ENCODE assay signal across 10 cellular contexts in the genomic region with DNA sequence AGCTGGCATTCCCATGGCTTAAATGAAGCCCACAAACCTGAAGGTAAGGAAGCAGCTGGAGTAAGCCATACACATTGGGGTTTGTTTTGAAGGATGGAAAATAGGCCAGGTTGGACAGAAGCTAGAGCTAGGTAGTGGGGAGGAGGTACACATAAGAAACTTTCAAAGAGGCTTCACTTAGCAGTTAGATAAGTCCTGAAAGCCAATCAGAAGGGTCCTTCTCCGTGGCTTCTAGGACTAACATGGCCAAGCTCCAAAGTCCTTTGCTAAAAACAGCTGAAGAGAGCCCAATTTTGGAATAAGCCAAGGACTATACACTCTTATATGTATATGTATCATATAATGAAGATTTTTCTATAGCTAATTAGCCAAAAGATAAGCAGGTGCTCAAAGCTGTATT. TPM values are rescaled to one million over a fixed set of nuclear protein-coding genes. Genes with fewer than 3 reads are reported as not detected.
DNase-seq lines count a peak whose midpoint lies in the region; ATAC-seq and TF ChIP-seq lines count a peak whose summit lies in the region.
"Had no signal": no experiment of that assay in that cellular context is flagged by ENCODE, and none has a peak within 500 bp of the region (broad histone marks: within the 10 kb centered on the region; RNA-seq: fewer than 3 reads in every experiment).

No MANE protein-coding gene starts in this region.

- no peak for ATAC-seq in GM23338
- no peak for ATAC-seq in WTC11
- ATAC-seq in memory B cell (ENCODE audit: low read depth): no peak
- ATAC-seq in GM21360 (IDR thresholded peaks at IDR 0.05; ENCODE audit: unreplicated experiment): no peak
- ATAC-seq: naive thymus-derived CD8-positive, alpha-beta T cell had no signal

- no peak for DNase-seq in CD4-positive, alpha-beta memory T cell
- DNase-seq in GM23338 (ENCODE audit: low spot score): no peak
- DNase-seq in WTC11 (ENCODE audit: low spot score): no peak
- no peak for DNase-seq in memory B cell (ENCODE audit: low spot score in 2 of 2)
- DNase-seq in NCI-H524 (lab: John Stamatoyannopoulos, UW): no peak
- DNase-seq in DMS 273 treated with DMSO at 0.1 percent for 48 hours (lab: John Stamatoyannopoulos, UW): no peak
- no peak for DNase-seq in SJCRH30
- DNase-seq: dorsolateral prefrontal cortex; naive thymus-derived CD8-positive, alpha-beta T cell had no signal

- H3K27me3 ChIP-seq in CD4-positive, alpha-beta memory T cell (ENCODE audit: insufficient read depth, low read length): no peaks in the 10 kb centered on the region
- no peaks in the 10 kb centered on the region for H3K27me3 ChIP-seq in GM23338 (ENCODE audit: insufficient read depth)
- H3K27me3 ChIP-seq in SJCRH30: no peaks in the 10 kb centered on the region
- H3K27me3 ChIP-seq: dorsolateral prefrontal cortex had no signal

- H3F3A ChIP-seq in GM23338 (replicated peaks; ENCODE audit: low read depth): 0 out of 2 replicates have a peak, but pooled peaks cover 9% of the 10 kb centered on the region

- peaks cover 33% of the 10 kb centered on the region for H3K4me1 ChIP-seq in CD4-positive, alpha-beta memory T cell (ENCODE audit: insufficient read depth, low read length)
- H3K4me1 ChIP-seq in GM23338 (ENCODE audit: insufficient read depth) (peaks cover 7% of the 10 kb centered on the region), SJCRH30 (peaks cover 5% of the 10 kb centered on the region; the same call in 1 of the 2 replicates)

- H3K4me2 ChIP-seq in GM23338: peak overlapping the region; percentile 96

- no peak for TF ChIP-seq CTCF in GM23338 (conservative IDR thresholded peaks at IDR 0.05; ENCODE audit: low read depth in 2 of 2)
- no peak for TF ChIP-seq CTCF in WTC11 (IDR thresholded peaks at IDR 0.05)

- H3K4me3 ChIP-seq in CD4-positive, alpha-beta memory T cell (ENCODE audit: low read length in 2 of 2): no peak overlapping the region
- H3K4me3 ChIP-seq in GM23338 (peak overlapping the region; percentile 99), SJCRH30 (no peak overlapping the region)

- intact Hi-C loops in CD4-positive, alpha-beta memory T cell (cut with micrococcal nuclease): no loop called here

- peaks cover 18% of the 10 kb centered on the region for H4K20me1 ChIP-seq in GM23338 (replicated peaks; ENCODE audit: insufficient read depth)

- no peaks in the 10 kb centered on the region for H3K27me3 Mint-ChIP-seq in CD4-positive, alpha-beta memory T cell
- H3K27me3 Mint-ChIP-seq in GM23338 (ENCODE audit: insufficient read depth, low read depth, poor library complexity) (peaks cover 6% of the 10 kb centered on the region), WTC11 (ENCODE audit: low read depth) (no peaks in the 10 kb centered on the region), memory B cell (no peaks in the 10 kb centered on the region)

- H3K4me1 Mint-ChIP-seq in CD4-positive, alpha-beta memory T cell: peaks cover 25 to 48% (median 38%) of the 10 kb centered on the region in 4 donors
- H3K4me1 Mint-ChIP-seq in GM23338 (peaks cover 9% of the 10 kb centered on the region; the same call in 2 of the 3 replicates), WTC11 (peaks cover 10% of the 10 kb centered on the region), memory B cell (peaks cover 23% of the 10 kb centered on the region)

- H3K36me3 Mint-ChIP-seq in CD4-positive, alpha-beta memory T cell: peaks cover 0 to 10% of the 10 kb centered on the region in 2 donors
- H3K36me3 Mint-ChIP-seq in GM23338 (ENCODE audit: low read depth) (no peaks in the 10 kb centered on the region), WTC11 (no peaks in the 10 kb centered on the region), memory B cell (peaks cover 1% of the 10 kb centered on the region)
- H3K36me3 Mint-ChIP-seq: naive thymus-derived CD8-positive, alpha-beta T cell had no signal

- peak overlapping the region in 1 of 7 donors; percentile 87 for H3K27ac Mint-ChIP-seq in CD4-positive, alpha-beta memory T cell
- no peak overlapping the region for H3K27ac Mint-ChIP-seq in GM23338
- no peak overlapping the region for H3K27ac Mint-ChIP-seq in WTC11
- no peak overlapping the region for H3K27ac Mint-ChIP-seq in memory B cell

- CTCF ChIA-PET in CD4-positive, alpha-beta memory T cell (lab: Charles Lee; ENCODE audit: partially characterized antibody): interaction anchor here (7.4 kb wide), 1 partner anchor 121 kb away, joined by 90 read pairs; no protein-coding TSS in a partner anchor
- CTCF ChIA-PET in WTC11 (lab: Charles Lee): interaction anchor here (3.7 kb wide), 1 partner anchor 122 kb away, joined by 24 read pairs; no protein-coding TSS in a partner anchor

- H3K27ac ChIP-seq in CD4-positive, alpha-beta memory T cell (ENCODE audit: low read depth, low read length): no peak overlapping the region
- no peak overlapping the region for H3K27ac ChIP-seq in GM23338 (ENCODE audit: low read depth)
- H3K27ac ChIP-seq in SJCRH30: no peak overlapping the region

- H2AFZ ChIP-seq in GM23338: no peak overlapping the region

- no peaks in the 10 kb centered on the region for H3K9me2 ChIP-seq in GM23338 (ENCODE audit: insufficient read depth)

- peaks cover 62% of the 10 kb centered on the region for H3K79me2 ChIP-seq in GM23338 (replicated peaks; ENCODE audit: insufficient read depth)

- H3K4me3 Mint-ChIP-seq in CD4-positive, alpha-beta memory T cell: peak overlapping the region in 5 of 8 donors; percentile 94 to 98 (median 96)
- H3K4me3 Mint-ChIP-seq in GM23338 (peak overlapping the region; percentile 97), WTC11 (peak overlapping the region; percentile 96), memory B cell (peak overlapping the region; percentile 25)

- H3K9me3 Mint-ChIP-seq in CD4-positive, alpha-beta memory T cell: peaks cover 0 to 4% (median 0%) of the 10 kb centered on the region in 8 donors
- H3K9me3 Mint-ChIP-seq in GM23338 (no peaks in the 10 kb centered on the region), WTC11 (no peaks in the 10 kb centered on the region), memory B cell (no peaks in the 10 kb centered on the region)
- H3K9me3 Mint-ChIP-seq: naive thymus-derived CD8-positive, alpha-beta T cell had no signal

- no peaks in the 10 kb centered on the region for H3K36me3 ChIP-seq in CD4-positive, alpha-beta memory T cell (ENCODE audit: insufficient read depth, low read length)
- H3K36me3 ChIP-seq in GM23338 (ENCODE audit: insufficient read depth): no peaks in the 10 kb centered on the region
- 0 out of 2 replicates have a peak, but pooled peaks cover 2% of the 10 kb centered on the region for H3K36me3 ChIP-seq in SJCRH30

- no peaks in the 10 kb centered on the region for H3K9me3 ChIP-seq in CD4-positive, alpha-beta memory T cell (ENCODE audit: control insufficient read depth in 1 of 2, low read length in 2 of 2)
- H3K9me3 ChIP-seq in SJCRH30 (replicated peaks): no peaks in the 10 kb centered on the region

- POLR2A ChIA-PET in CD4-positive, alpha-beta memory T cell (lab: Charles Lee; ENCODE audit: partially characterized antibody): interaction anchor here (0.5 to 2.8 kb wide), 3 partner anchors 9 to 242 kb away, joined by 3 to 20 read pairs (median 4); a partner anchor contains a TSS
- POLR2A ChIA-PET in WTC11 (lab: Charles Lee): interaction anchor here (0.7 kb wide), 1 partner anchor 49 kb away, joined by 3 read pairs; no protein-coding TSS in a partner anchor

TF ChIP-seq in GM23338, 12 proteins besides CTCF, POLR2A, EP300 and RAD21 (continues in another document):
- TF ChIP-seq POLR2AphosphoS5 (IDR thresholded peaks at IDR 0.05; ENCODE audit: low read depth) (no peak), ZNF114 (CRISPR knock-in tag; IDR thresholded peaks at IDR 0.05) (no peak), EZH2phosphoT487 (IDR thresholded peaks at IDR 0.05; ENCODE audit: unreplicated experiment) (no peak)
- TF ChIP-seq, protein P1, sequence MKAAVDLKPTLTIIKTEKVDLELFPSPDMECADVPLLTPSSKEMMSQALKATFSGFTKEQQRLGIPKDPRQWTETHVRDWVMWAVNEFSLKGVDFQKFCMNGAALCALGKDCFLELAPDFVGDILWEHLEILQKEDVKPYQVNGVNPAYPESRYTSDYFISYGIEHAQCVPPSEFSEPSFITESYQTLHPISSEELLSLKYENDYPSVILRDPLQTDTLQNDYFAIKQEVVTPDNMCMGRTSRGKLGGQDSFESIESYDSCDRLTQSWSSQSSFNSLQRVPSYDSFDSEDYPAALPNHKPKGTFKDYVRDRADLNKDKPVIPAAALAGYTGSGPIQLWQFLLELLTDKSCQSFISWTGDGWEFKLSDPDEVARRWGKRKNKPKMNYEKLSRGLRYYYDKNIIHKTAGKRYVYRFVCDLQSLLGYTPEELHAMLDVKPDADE (IDR thresholded peaks at IDR 0.05): no peak

TF ChIP-seq in WTC11, 78 proteins besides CTCF, POLR2A, EP300 and RAD21 (continues in another document):
- TF ChIP-seq, protein P2, sequence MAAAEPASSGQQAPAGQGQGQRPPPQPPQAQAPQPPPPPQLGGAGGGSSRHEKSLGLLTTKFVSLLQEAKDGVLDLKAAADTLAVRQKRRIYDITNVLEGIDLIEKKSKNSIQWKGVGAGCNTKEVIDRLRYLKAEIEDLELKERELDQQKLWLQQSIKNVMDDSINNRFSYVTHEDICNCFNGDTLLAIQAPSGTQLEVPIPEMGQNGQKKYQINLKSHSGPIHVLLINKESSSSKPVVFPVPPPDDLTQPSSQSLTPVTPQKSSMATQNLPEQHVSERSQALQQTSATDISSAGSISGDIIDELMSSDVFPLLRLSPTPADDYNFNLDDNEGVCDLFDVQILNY (CRISPR knock-in tag; IDR thresholded peaks at IDR 0.05): no peak
- TF ChIP-seq, protein P3, sequence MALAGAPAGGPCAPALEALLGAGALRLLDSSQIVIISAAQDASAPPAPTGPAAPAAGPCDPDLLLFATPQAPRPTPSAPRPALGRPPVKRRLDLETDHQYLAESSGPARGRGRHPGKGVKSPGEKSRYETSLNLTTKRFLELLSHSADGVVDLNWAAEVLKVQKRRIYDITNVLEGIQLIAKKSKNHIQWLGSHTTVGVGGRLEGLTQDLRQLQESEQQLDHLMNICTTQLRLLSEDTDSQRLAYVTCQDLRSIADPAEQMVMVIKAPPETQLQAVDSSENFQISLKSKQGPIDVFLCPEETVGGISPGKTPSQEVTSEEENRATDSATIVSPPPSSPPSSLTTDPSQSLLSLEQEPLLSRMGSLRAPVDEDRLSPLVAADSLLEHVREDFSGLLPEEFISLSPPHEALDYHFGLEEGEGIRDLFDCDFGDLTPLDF (CRISPR knock-in tag; IDR thresholded peaks at IDR 0.05): no peak
- no peak for TF ChIP-seq TP53 (CRISPR knock-in tag; IDR thresholded peaks at IDR 0.05)

RNA-seq across cellular contexts. Expression of a gene that starts 1.8 kb away (rescaled TPM):
- 10 to 100 TPM; 21.1 to 22.6 TPM for total RNA-seq in CD4-positive, alpha-beta memory T cell
- 1 to 10 TPM; 4.8 to 5.9 TPM for polyA plus RNA-seq in CD4-positive, alpha-beta memory T cell
- 25.5 and 33.6 TPM in 2 replicates for total RNA-seq in GM23338 (2014; rRNA removed; shearing (Covaris generic))
- 10.9 and 12.5 TPM in 2 replicates for polyA plus RNA-seq in GM23338 (2016; fragmentation: Nextera tagmentation; extraction: Ambion mirVana)
- 27.4 to 29.4 TPM (median 28.1 TPM) in 3 replicates for total RNA-seq in WTC11 (2021)
- 37.6 and 40.0 TPM in 2 replicates for total RNA-seq in SJCRH30 (2014; rRNA removed; shearing (Covaris generic))

Comparison
In these comparisons a context has a peak if more than half of its experiments do, and no peak if none do; other contexts are left out.
1. H3K4me3 Mint-ChIP-seq: peak in every context shown above with its lines; median percentile 97 in GM23338; 96 in CD4-positive, alpha-beta memory T cell; 96 in WTC11; 25 in memory B cell.